ENCODE assay signal across 22 cellular contexts in the genomic region with DNA sequence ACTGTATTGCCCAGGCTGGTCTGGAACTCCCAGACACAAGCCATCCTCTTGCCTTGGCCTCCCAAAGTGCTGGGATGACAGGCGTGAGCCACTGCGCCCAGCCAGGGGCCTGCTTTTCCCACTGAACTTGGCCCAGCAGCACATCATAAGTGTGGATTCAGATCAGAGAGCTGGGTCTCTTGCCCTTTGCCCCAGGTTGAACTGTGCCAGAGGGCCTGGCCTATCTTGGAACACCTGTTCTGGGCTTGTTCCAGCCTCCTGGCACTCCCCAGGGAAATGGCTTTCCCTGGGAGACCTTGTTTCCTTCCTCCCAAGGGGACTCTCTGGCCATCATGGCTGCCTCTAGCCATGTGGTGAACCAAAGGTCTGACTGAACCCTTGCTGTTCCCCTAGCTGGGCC. TPM values are rescaled to one million over a fixed set of nuclear protein-coding genes. Genes with fewer than 3 reads are reported as not detected.
"Had no signal": no experiment of that assay in that cellular context is flagged by ENCODE, and none has a peak within 500 bp of the region (broad histone marks: within the 10 kb centered on the region; RNA-seq: fewer than 3 reads in every experiment).

No MANE protein-coding gene starts in this region.

- H3K4me3 ChIP-seq: esophagus squamous epithelium, gastroesophageal sphincter, left ventricle myocardium inferior, lung, psoas muscle had no signal

- H3K27me3 ChIP-seq: esophagus squamous epithelium, gastroesophageal sphincter had no signal

- H3K9me3 ChIP-seq: esophagus squamous epithelium, gastroesophageal sphincter, left ventricle myocardium inferior, psoas muscle had no signal

- ATAC-seq: gastroesophageal sphincter, psoas muscle, sciatic nerve had no signal

- FAIRE-seq: colon, urothelium cell line had no signal

- H3K27ac ChIP-seq: esophagus squamous epithelium, gastroesophageal sphincter, left ventricle myocardium inferior, psoas muscle had no signal

- DNase-seq: dermis blood vessel endothelial cell; esophagus squamous epithelium; foreskin fibroblast; glutamatergic neuron; islet precursor cell; left ventricle myocardium inferior; mesenchymal stem cell; midbrain; naive B cell; psoas muscle; retina; stimulated activated CD4-positive, alpha-beta T cell treated with anti-CD3 and anti-CD28 coated beads, Interleukin-2, amount 100 ng/mL, for 24 hours; stimulated activated CD4-positive, alpha-beta T cell treated with anti-CD3 and anti-CD28 coated beads, Interleukin-4, amount 100 ng/mL, for 4 hours; stimulated activated naive CD4-positive, alpha-beta T cell had no signal

RNA-seq across cellular contexts. Expression of gene PODNL1, which starts 28.8 kb away (rescaled TPM):
- total RNA-seq: omental fat pad, skeletal muscle tissue had no signal

RNA-seq across cellular contexts. Expression of gene NANOS3, which starts 32.5 kb away (rescaled TPM):
- total RNA-seq: dermis blood vessel endothelial cell, epithelial cell of proximal tubule, esophagus squamous epithelium, omental fat pad, psoas muscle, skeletal muscle tissue had no signal
- polyA plus RNA-seq: psoas muscle had no signal
